ENCODE assay signal across 21 cellular contexts in genomic region chr6:43101497-43101896, GRCh38.
"Had no signal": no experiment of that assay in that cellular context is flagged by ENCODE, and none has a peak within 500 bp of the region (broad histone marks: within the 10 kb centered on the region; RNA-seq: fewer than 3 reads in every experiment).

No MANE protein-coding gene starts in this region.

- H3K4me1 ChIP-seq: SJCRH30 had no signal

- H3K9me3 Mint-ChIP-seq: activated CD8-positive, alpha-beta T cell treated with anti-CD3 and anti-CD28 coated beads for 36 hours; activated naive CD4-positive, alpha-beta T cell treated with anti-CD3 and anti-CD28 coated beads, Interleukin-2, amount 50 U/mL, for 24 hours; activated T-cell treated with anti-CD3 and anti-CD28 coated beads, Interleukin-2, amount 50 U/mL, for 72 hours had no signal

- H3K4me3 ChIP-seq: breast epithelium, SJCRH30 had no signal

- H3K36me3 ChIP-seq: breast epithelium, SJCRH30 had no signal

- H3K27me3 ChIP-seq: breast epithelium, SJCRH30 had no signal

- H3K9me3 ChIP-seq: breast epithelium, SJCRH30, SK-N-SH had no signal

- H3K27me3 Mint-ChIP-seq: activated CD8-positive, alpha-beta T cell treated with anti-CD3 and anti-CD28 coated beads for 36 hours; activated naive CD4-positive, alpha-beta T cell treated with anti-CD3 and anti-CD28 coated beads, Interleukin-2, amount 50 U/mL, for 24 hours had no signal

- H3K27ac Mint-ChIP-seq: activated CD8-positive, alpha-beta T cell treated with anti-CD3 and anti-CD28 coated beads for 36 hours; activated naive CD4-positive, alpha-beta T cell treated with anti-CD3 and anti-CD28 coated beads, Interleukin-2, amount 50 U/mL, for 24 hours had no signal

- H3K9ac ChIP-seq: SK-N-SH had no signal

- H3K36me3 Mint-ChIP-seq: activated naive CD4-positive, alpha-beta T cell treated with anti-CD3 and anti-CD28 coated beads, Interleukin-2, amount 50 U/mL, for 24 hours had no signal

- H3K4me3 Mint-ChIP-seq: activated CD8-positive, alpha-beta T cell treated with anti-CD3 and anti-CD28 coated beads for 36 hours; activated naive CD4-positive, alpha-beta T cell treated with anti-CD3 and anti-CD28 coated beads, Interleukin-2, amount 50 U/mL, for 24 hours; activated T-cell treated with anti-CD3 and anti-CD28 coated beads, Interleukin-2, amount 50 U/mL, for 72 hours had no signal

- ATAC-seq: activated CD8-positive, alpha-beta T cell treated with anti-CD3 and anti-CD28 coated beads for 36 hours; activated T-cell treated with anti-CD3 and anti-CD28 coated beads, Interleukin-2, amount 50 U/mL, for 72 hours; Panc1 had no signal

- H3K27ac ChIP-seq: breast epithelium, SJCRH30, WERI-Rb-1 had no signal

- DNase-seq: activated CD4-positive, alpha-beta T cell treated with anti-CD3 and anti-CD28 coated beads for 4 hours; activated CD8-positive, alpha-beta memory T cell treated with anti-CD3 and anti-CD28 coated beads, Interleukin-2, amount 50 U/mL, for 4 hours; activated CD8-positive, alpha-beta T cell treated with anti-CD3 and anti-CD28 coated beads for 36 hours; activated T-cell treated with anti-CD3 and anti-CD28 coated beads, Interleukin-2, amount 50 U/mL, for 72 hours; caudate nucleus; NCI-H1092; NCI-H1417; NCI-H2029 treated with DMSO at 0.1 percent for 48 hours; NCI-H510A; NCI-H526 treated with DMSO at 0.1 percent for 48 hours; NCI-H82; OCI-M1; Right ventricle myocardium superior; RPMI8226; SJCRH30; SK-N-SH; T-helper 1 cell; WERI-Rb-1 had no signal

- H3K4me2 ChIP-seq: SK-N-SH had no signal
